In genomic region chr7:134279898-134280297, GRCh38 we compare ENCODE assay signal across 35 cellular contexts.
"Had no signal": no experiment of that assay in that cellular context is flagged by ENCODE, and none has a peak within 500 bp of the region (broad histone marks: within the 10 kb centered on the region; RNA-seq: fewer than 3 reads in every experiment).

No MANE protein-coding gene starts in this region.

- DNase-seq: Karpas-422, Kasumi-1, MG63, MM.1S, MV-4-11, NCI-H1048, NCI-H1092, NCI-H1092 treated with DMSO at 0.1 percent for 48 hours, NCI-H1105, NCI-H1105 treated with DMSO at 0.1 percent for 48 hours, NCI-H1417, NCI-H1417 treated with DMSO at 0.1 percent for 48 hours, NCI-H1436, NCI-H1436 treated with DMSO at 0.1 percent for 48 hours, NCI-H146, NCI-H1694, NCI-H1694 treated with DMSO at 0.1 percent for 48 hours, NCI-H187, NCI-H187 treated with DMSO at 0.1 percent for 48 hours, NCI-H1930, NCI-H2029, NCI-H2029 treated with DMSO at 0.1 percent for 48 hours, NCI-H2081, NCI-H2081 treated with DMSO at 0.1 percent for 48 hours, NCI-H2107, NCI-H2171, NCI-H2171 treated with DMSO at 0.1 percent for 48 hours, NCI-H2227 treated with DMSO at 0.1 percent for 48 hours, NCI-H226, NCI-H345, NCI-H446, NCI-H446 treated with DMSO at 0.1 percent for 48 hours, NCI-H510A, NCI-H510A treated with DMSO at 0.1 percent for 48 hours, NCI-H524 had no signal

- H3K27me3 ChIP-seq: MG63 had no signal

- H3K4me3 ChIP-seq: MG63 had no signal

- H3K9me3 ChIP-seq: MG63 had no signal

- H3K36me3 ChIP-seq: MG63 had no signal
